In genomic region chr2:109472331-109473005, GRCh38 we compare ENCODE assay signal across 1 cellular context.
TF ChIP-seq lines count a peak whose summit lies in the region.

No MANE protein-coding gene starts in this region.

TF ChIP-seq in HepG2, 621 proteins besides CTCF, POLR2A, EP300 and RAD21 (continued from another document):
- no peak for TF ChIP-seq ZNF646 (CRISPR knock-in tag; IDR thresholded peaks at IDR 0.05)
- TF ChIP-seq, protein P1, sequence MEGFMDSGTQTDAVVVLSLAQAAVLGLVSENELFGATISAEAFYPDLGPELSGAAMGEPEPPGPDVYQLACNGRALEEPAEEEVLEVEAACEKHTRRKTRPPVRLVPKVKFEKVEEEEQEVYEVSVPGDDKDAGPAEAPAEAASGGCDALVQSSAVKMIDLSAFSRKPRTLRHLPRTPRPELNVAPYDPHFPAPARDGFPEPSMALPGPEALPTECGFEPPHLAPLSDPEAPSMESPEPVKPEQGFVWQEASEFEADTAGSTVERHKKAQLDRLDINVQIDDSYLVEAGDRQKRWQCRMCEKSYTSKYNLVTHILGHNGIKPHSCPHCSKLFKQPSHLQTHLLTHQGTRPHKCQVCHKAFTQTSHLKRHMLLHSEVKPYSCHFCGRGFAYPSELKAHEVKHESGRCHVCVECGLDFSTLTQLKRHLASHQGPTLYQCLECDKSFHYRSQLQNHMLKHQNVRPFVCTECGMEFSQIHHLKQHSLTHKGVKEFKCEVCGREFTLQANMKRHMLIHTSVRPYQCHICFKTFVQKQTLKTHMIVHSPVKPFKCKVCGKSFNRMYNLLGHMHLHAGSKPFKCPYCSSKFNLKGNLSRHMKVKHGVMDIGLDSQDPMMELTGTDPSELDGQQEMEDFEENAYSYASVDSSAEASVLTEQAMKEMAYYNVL (CRISPR knock-in tag; IDR thresholded peaks at IDR 0.05; ENCODE audit: borderline replicate concordance) = no peak
- TF ChIP-seq MLX (CRISPR knock-in tag; IDR thresholded peaks at IDR 0.05) = no peak
- no peak for TF ChIP-seq ELF1 (CRISPR knock-in tag; IDR thresholded peaks at IDR 0.05)
- no peak for TF ChIP-seq ZNF841 (CRISPR knock-in tag; IDR thresholded peaks at IDR 0.05; ENCODE audit: borderline replicate concordance)
- no peak for TF ChIP-seq HNRNPK (IDR thresholded peaks at IDR 0.05; ENCODE audit: low read depth, low read length, poor library complexity, severe bottlenecking)
- no peak for TF ChIP-seq ZNF256 (CRISPR knock-in tag; conservative IDR thresholded peaks at IDR 0.05)
